ENCODE assay signal across 23 cellular contexts in genomic region chr6:15477746-15478145, GRCh38.
"Had no signal": no experiment of that assay in that cellular context is flagged by ENCODE, and none has a peak within 500 bp of the region (broad histone marks: within the 10 kb centered on the region; RNA-seq: fewer than 3 reads in every experiment).

No MANE protein-coding gene starts in this region.

- H3K4me2 ChIP-seq: neural progenitor cell had no signal

- H3K4me3 Mint-ChIP-seq: activated CD4-positive, alpha-beta T cell treated with anti-CD3 and anti-CD28 coated beads, Interleukin-2, amount 10 ng/mL, durations not matched to agents 7 days and 5 days; activated CD8-positive, alpha-beta memory T cell treated with anti-CD3 and anti-CD28 coated beads, Interleukin-2, amount 10 ng/mL, durations not matched to agents 7 days and 5 days; activated CD8-positive, alpha-beta T cell treated with anti-CD3 and anti-CD28 coated beads for 36 hours; activated naive CD8-positive, alpha-beta T cell; mesothelial cell of epicardium; naive thymus-derived CD8-positive, alpha-beta T cell; neural progenitor cell; stimulated activated naive CD8-positive, alpha-beta T cell treated with anti-CD3 and anti-CD28 coated beads, Interleukin-15, amount 100 ng/mL, for 72 hours; T-cell; T-helper 2 cell treated with Interferon-gamma antibody and Interleukin-4, amounts not matched to agents 5 μg/mL and 100 μg/mL, for 36 hours had no signal

- H3K27ac Mint-ChIP-seq: activated CD4-positive, alpha-beta T cell treated with anti-CD3 and anti-CD28 coated beads, Interleukin-2, amount 10 ng/mL, durations not matched to agents 7 days and 5 days; activated CD8-positive, alpha-beta memory T cell treated with anti-CD3 and anti-CD28 coated beads, Interleukin-2, amount 10 ng/mL, durations not matched to agents 7 days and 5 days; activated CD8-positive, alpha-beta T cell treated with anti-CD3 and anti-CD28 coated beads for 36 hours; activated naive CD8-positive, alpha-beta T cell; activated T-helper 2 cell treated with anti-CD3 and anti-CD28 coated beads, Interferon-gamma antibody, Interleukin-2, Interleukin-4, amounts not matched to agents 10 μg/mL and 5 μg/mL and 100 μg/mL, durations not matched to agents 14 hours and 24 hours and 36 hours; mesothelial cell of epicardium; neural progenitor cell; progenitor cell of endocrine pancreas; T-cell; T-helper 2 cell treated with Interferon-gamma antibody and Interleukin-4, amounts not matched to agents 5 μg/mL and 100 μg/mL, for 36 hours had no signal

- H3K9me3 ChIP-seq: adrenal gland, left lung, tibial artery had no signal

- H2AFZ ChIP-seq: neural progenitor cell had no signal

- H3K4me3 ChIP-seq: adrenal gland, left lung, neural progenitor cell, tibial artery had no signal

- H3K27me3 ChIP-seq: adrenal gland, left lung, neural progenitor cell, tibial artery had no signal

- DNase-seq: activated CD4-positive, alpha-beta T cell treated with anti-CD3 and anti-CD28 coated beads, Interleukin-2, amount 10 ng/mL, durations not matched to agents 7 days and 5 days; activated CD4-positive, CD25-positive, alpha-beta regulatory T cell treated with anti-CD3 and anti-CD28 coated beads, Interleukin-2, amount 50 U/mL, for 72 hours; activated CD8-positive, alpha-beta memory T cell treated with anti-CD3 and anti-CD28 coated beads, Interleukin-2, amount 10 ng/mL, durations not matched to agents 7 days and 5 days; activated CD8-positive, alpha-beta T cell treated with anti-CD3 and anti-CD28 coated beads for 36 hours; activated naive CD4-positive, alpha-beta T cell; cortex of kidney; kidney glomerular epithelial cell; left lung; naive thymus-derived CD8-positive, alpha-beta T cell; stimulated activated CD4-positive, alpha-beta T cell treated with anti-CD3 and anti-CD28 coated beads, Interleukin-1b, Interleukin-23, amount 100 ng/mL, for 48 hours; stimulated activated naive CD8-positive, alpha-beta T cell treated with anti-CD3 and anti-CD28 coated beads, Interleukin-15, amount 100 ng/mL, for 72 hours; T-cell; tibial artery had no signal

- H3K9me3 Mint-ChIP-seq: activated CD4-positive, alpha-beta T cell treated with anti-CD3 and anti-CD28 coated beads, Interleukin-2, amount 10 ng/mL, durations not matched to agents 7 days and 5 days; activated CD8-positive, alpha-beta T cell treated with anti-CD3 and anti-CD28 coated beads for 36 hours; activated T-helper 2 cell treated with anti-CD3 and anti-CD28 coated beads, Interferon-gamma antibody, Interleukin-2, Interleukin-4, amounts not matched to agents 10 μg/mL and 5 μg/mL and 100 μg/mL, durations not matched to agents 14 hours and 24 hours and 36 hours; mesothelial cell of epicardium; naive thymus-derived CD8-positive, alpha-beta T cell; stimulated activated naive CD8-positive, alpha-beta T cell treated with anti-CD3 and anti-CD28 coated beads, Interleukin-15, amount 100 ng/mL, for 72 hours; T-cell; T-helper 2 cell treated with Interferon-gamma antibody and Interleukin-4, amounts not matched to agents 5 μg/mL and 100 μg/mL, for 36 hours had no signal

- FAIRE-seq: bronchial epithelial cell had no signal

- H3K27ac ChIP-seq: epithelial cell of prostate, left lung, neural progenitor cell, VCaP had no signal

- H3K9ac ChIP-seq: neural progenitor cell had no signal

- H3K36me3 ChIP-seq: adrenal gland, tibial artery had no signal

- H3K27me3 Mint-ChIP-seq: activated CD4-positive, alpha-beta T cell treated with anti-CD3 and anti-CD28 coated beads, Interleukin-2, amount 10 ng/mL, durations not matched to agents 7 days and 5 days; activated CD8-positive, alpha-beta memory T cell treated with anti-CD3 and anti-CD28 coated beads, Interleukin-2, amount 10 ng/mL, durations not matched to agents 7 days and 5 days; activated CD8-positive, alpha-beta T cell treated with anti-CD3 and anti-CD28 coated beads for 36 hours; activated naive CD8-positive, alpha-beta T cell; naive thymus-derived CD8-positive, alpha-beta T cell; progenitor cell of endocrine pancreas; stimulated activated naive CD8-positive, alpha-beta T cell treated with anti-CD3 and anti-CD28 coated beads, Interleukin-15, amount 100 ng/mL, for 72 hours; T-cell had no signal

- ATAC-seq: activated CD8-positive, alpha-beta memory T cell treated with anti-CD3 and anti-CD28 coated beads, Interleukin-2, amount 10 ng/mL, durations not matched to agents 7 days and 5 days; activated CD8-positive, alpha-beta T cell treated with anti-CD3 and anti-CD28 coated beads for 36 hours; left lung; naive thymus-derived CD8-positive, alpha-beta T cell; stimulated activated naive CD8-positive, alpha-beta T cell treated with anti-CD3 and anti-CD28 coated beads, Interleukin-15, amount 100 ng/mL, for 72 hours; T-cell had no signal
